1 cellular context compared by ENCODE assay signal in genomic region chrX:48006688-48007087, GRCh38. TPM values are rescaled to one million over a fixed set of nuclear protein-coding genes. Genes with fewer than 3 reads are reported as not detected.
"Had no signal": no experiment of that assay in that cellular context is flagged by ENCODE, and none has a peak within 500 bp of the region (broad histone marks: within the 10 kb centered on the region; RNA-seq: fewer than 3 reads in every experiment).

TSS of gene SPACA5 (plus strand) at chrX:48006988. CDS start at chrX:48007803, 815 bp downstream.

RNA-seq across cellular contexts. Expression of gene SPACA5, which starts in this region (rescaled TPM):
- total RNA-seq: G401 had no signal
